ENCODE assay signal across 11 cellular contexts in the genomic region with DNA sequence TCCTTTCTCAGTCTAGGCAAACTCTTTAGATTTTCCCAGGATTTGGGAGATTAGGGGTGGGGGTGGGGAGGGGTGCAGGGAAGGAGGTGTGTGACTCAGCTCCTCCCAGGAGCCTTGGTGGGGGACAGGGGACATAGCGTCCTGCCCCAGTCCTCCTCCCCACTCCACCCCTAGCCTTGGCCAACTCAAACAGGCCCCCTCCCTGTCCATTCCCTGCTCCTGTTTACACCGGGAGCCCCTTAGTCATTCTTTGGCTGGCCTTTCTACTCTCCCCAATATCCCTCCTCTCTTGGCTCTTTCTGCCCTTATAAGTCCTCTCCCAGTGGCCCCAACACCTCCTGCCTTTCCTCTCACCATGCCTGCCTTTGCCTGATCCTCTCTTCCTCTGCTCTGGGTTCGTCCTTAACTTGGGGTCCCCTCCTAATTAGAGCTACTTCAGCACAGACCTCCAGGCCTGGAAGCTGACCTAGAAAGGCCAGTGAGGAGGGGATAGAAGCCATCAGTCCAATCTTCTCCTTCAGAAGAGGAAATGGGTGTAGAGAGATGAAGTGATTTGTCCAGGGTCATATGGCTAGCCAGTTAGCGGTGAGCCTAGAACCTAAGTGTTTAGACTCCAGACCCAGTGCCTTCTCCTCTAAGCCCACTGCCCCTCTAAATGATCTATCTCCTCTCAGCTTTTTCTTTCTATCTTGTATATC. TPM values are rescaled to one million over a fixed set of nuclear protein-coding genes. Genes with fewer than 3 reads are reported as not detected.
DNase-seq lines count a peak whose midpoint lies in the region; ATAC-seq and TF ChIP-seq lines count a peak whose summit lies in the region.
"Had no signal": no experiment of that assay in that cellular context is flagged by ENCODE, and none has a peak within 500 bp of the region (broad histone marks: within the 10 kb centered on the region; RNA-seq: fewer than 3 reads in every experiment).

No MANE protein-coding gene starts in this region.

- no peak overlapping the region for H2AFZ ChIP-seq in PC-3 (ENCODE audit: low read length)
- peak overlapping the region; percentile 52 for H2AFZ ChIP-seq in osteoblast (ENCODE audit: low read length)

- CTCF ChIA-PET in PC-3 (lab: Charles Lee): no interaction called here

- no peak for TF ChIP-seq CTCF in PC-3 (conservative IDR thresholded peaks at IDR 0.05; ENCODE audit: low read depth, low read length)
- TF ChIP-seq CTCF in fibroblast of pulmonary artery (IDR thresholded peaks at IDR 0.05; ENCODE audit: low read length, missing control alignments): no peak
- TF ChIP-seq CTCF in osteoblast (IDR thresholded peaks at IDR 0.05; ENCODE audit: extremely low read depth, low read depth, low read length): no peak

- no peaks in the 10 kb centered on the region for H3K27me3 ChIP-seq in BLaER1 treated with 17β-estradiol and CSF1 and Interleukin-3, amounts not matched to agents 10 nM and 100 nM
- H3K27me3 ChIP-seq in PC-3 (ENCODE audit: low read length) (no peaks in the 10 kb centered on the region), osteoblast (ENCODE audit: insufficient read depth, low read length) (no peaks in the 10 kb centered on the region)

- intact Hi-C loops in PC-3 (cut with micrococcal nuclease): no loop called here

- POLR2A ChIA-PET in PC-3 (lab: Charles Lee; ENCODE audit: unreplicated experiment): no interaction called here

- no peaks in the 10 kb centered on the region for H3K36me3 ChIP-seq in BLaER1 treated with 17β-estradiol and CSF1 and Interleukin-3, amounts not matched to agents 10 nM and 100 nM
- H3K36me3 ChIP-seq in PC-3 (ENCODE audit: low read depth, low read length) (no peaks in the 10 kb centered on the region), osteoblast (ENCODE audit: insufficient read depth, low read length) (no peaks in the 10 kb centered on the region)

- H3K79me2 ChIP-seq in PC-3 (ENCODE audit: low read length) (peaks cover 24% of the 10 kb centered on the region), osteoblast (ENCODE audit: insufficient read depth, low read length) (peaks cover 36% of the 10 kb centered on the region)

- no peak overlapping the region for H3K4me3 ChIP-seq in BLaER1 treated with 17β-estradiol and CSF1 and Interleukin-3, amounts not matched to agents 10 nM and 100 nM
- H3K4me3 ChIP-seq in PC-3 (ENCODE audit: low read length) (no peak overlapping the region), fibroblast of pulmonary artery (replicated peaks; ENCODE audit: low read depth, low read length) (no peak overlapping the region), osteoblast (ENCODE audit: insufficient read depth, low read length) (no peak overlapping the region)

- no TSS peak for BruUV-seq in PC-3 (replicated peaks; lab: Mats Ljungman, UMichigan)

- H3K9me2 ChIP-seq in PC-3 (replicated peaks; ENCODE audit: low read length): no peaks in the 10 kb centered on the region

- DNase-seq in PC-3: no peak
- peak; percentile 51 for DNase-seq in fibroblast of pulmonary artery (ENCODE audit: low read depth)
- peak; percentile 94 for DNase-seq in osteoblast (ENCODE audit: insufficient read length, low spot score, missing footprints)
- DNase-seq in NCI-H1694 treated with DMSO at 0.1 percent for 48 hours (lab: John Stamatoyannopoulos, UW): no peak
- DNase-seq in activated effector memory CD4-positive, alpha-beta T cell treated with anti-CD3 and anti-CD28 coated beads, Interleukin-2, amount 50 U/mL, for 16 hours: no peak
- no peak for DNase-seq in SK-N-DZ (ENCODE audit: low spot score)
- DNase-seq in COLO829 (ENCODE audit: low spot score): no peak
- DNase-seq: DMS 273 treated with DMSO at 0.1 percent for 48 hours, Karpas-422 had no signal

- no peaks in the 10 kb centered on the region for H3K9me3 ChIP-seq in BLaER1 treated with 17β-estradiol and CSF1 and Interleukin-3, amounts not matched to agents 10 nM and 100 nM (replicated peaks in 1 of 11)
- no peaks in the 10 kb centered on the region for H3K9me3 ChIP-seq in PC-3 (ENCODE audit: low read length)
- no peaks in the 10 kb centered on the region for H3K9me3 ChIP-seq in osteoblast (ENCODE audit: low read depth, low read length)

- H3K9ac ChIP-seq in BLaER1 treated with 17β-estradiol and CSF1 and Interleukin-3, amounts not matched to agents 10 nM and 100 nM: peak overlapping the region in 3 of 11 experiments; percentile 92 to 96 (median 94); a peak in 5 of 22 replicates
- no peak overlapping the region for H3K9ac ChIP-seq in PC-3 (ENCODE audit: low read length)

- H3K4me1 ChIP-seq in BLaER1 treated with 17β-estradiol and CSF1 and Interleukin-3, amounts not matched to agents 10 nM and 100 nM: peaks cover 48 to 74% (median 66%) of the 10 kb centered on the region in 10 experiments
- H3K4me1 ChIP-seq in PC-3 (ENCODE audit: insufficient read depth, low read length): peaks cover 57% of the 10 kb centered on the region
- H3K4me1 ChIP-seq in osteoblast (ENCODE audit: insufficient read depth, low read length): peaks cover 64% of the 10 kb centered on the region

- peaks cover 0 to 9% (median 8%) of the 10 kb centered on the region in 11 experiments; a peak in 15 of 22 replicates for H4K20me1 ChIP-seq in BLaER1 treated with 17β-estradiol and CSF1 and Interleukin-3, amounts not matched to agents 10 nM and 100 nM
- H4K20me1 ChIP-seq in PC-3 (ENCODE audit: low read length): no peaks in the 10 kb centered on the region
- peaks cover 9% of the 10 kb centered on the region for H4K20me1 ChIP-seq in osteoblast (ENCODE audit: insufficient read depth, low read length)

- no peaks in the 10 kb centered on the region for H3F3A ChIP-seq in PC-3 (ENCODE audit: low read length, unreplicated experiment)

- peak overlapping the region; percentile 92 to 100 (median 99) for H3K4me2 ChIP-seq in BLaER1 treated with 17β-estradiol and CSF1 and Interleukin-3, amounts not matched to agents 10 nM and 100 nM
- H3K4me2 ChIP-seq in PC-3 (ENCODE audit: low read length) (no peak overlapping the region), osteoblast (ENCODE audit: insufficient read depth, low read length) (peak overlapping the region; percentile 85)

- ATAC-seq in PC-3: no peak

- peak overlapping the region; percentile 1 to 93 (median 84); a peak in 14 of 22 replicates for H3K27ac ChIP-seq in BLaER1 treated with 17β-estradiol and CSF1 and Interleukin-3, amounts not matched to agents 10 nM and 100 nM
- H3K27ac ChIP-seq in PC-3 (ENCODE audit: low read length) (peak overlapping the region; percentile 12; the same call in 1 of the 2 replicates), osteoblast (ENCODE audit: low read depth, low read length) (peak overlapping the region; percentile 90)

RNA-seq across cellular contexts. Expression of a gene that starts 2.3 kb away (rescaled TPM):
- total RNA-seq in PC-3 (2014; rRNA removed): 35.9 and 38.2 TPM in 2 replicates
- total RNA-seq in osteoblast: 336 and 401 TPM in 2 replicates
- polyA plus RNA-seq in SK-N-DZ (2014; cell fraction: cytosol; rRNA removed): 0.05 TPM in 1 of 2 replicates, not detected in the other
- 0.05 and 0.12 TPM in 2 replicates for polyA plus RNA-seq in SK-N-DZ (2014; cell fraction: nucleus; rRNA removed)

RNA-seq across cellular contexts. Expression of a gene that starts 36.8 kb away (rescaled TPM):
- total RNA-seq in PC-3 (2014; rRNA removed) (1.8 and 5.0 TPM in 2 replicates), osteoblast (0.72 and 0.88 TPM in 2 replicates)
- polyA plus RNA-seq in SK-N-DZ (2014; cell fraction: cytosol; rRNA removed): 19.5 and 30.2 TPM in 2 replicates
- 7.6 and 21.2 TPM in 2 replicates for polyA plus RNA-seq in SK-N-DZ (2014; cell fraction: nucleus; rRNA removed)

RNA-seq across cellular contexts. Expression of a gene that starts 52.1 kb away (rescaled TPM):
- total RNA-seq in PC-3 (2014; rRNA removed) (not detected in 2 replicates), osteoblast (not detected in 2 replicates)
- 182 and 238 TPM in 2 replicates for polyA plus RNA-seq in SK-N-DZ (2014; cell fraction: cytosol; rRNA removed)
- 127 and 151 TPM in 2 replicates for polyA plus RNA-seq in SK-N-DZ (2014; cell fraction: nucleus; rRNA removed)
- total RNA-seq: dermis microvascular lymphatic vessel endothelial cell had no signal

RNA-seq across cellular contexts. Expression of a gene that starts 57.0 kb away (rescaled TPM):
- not detected in 2 replicates for total RNA-seq in PC-3 (2014; rRNA removed)
- total RNA-seq in osteoblast: 0.36 TPM in 1 of 2 replicates, not detected in the other
- not detected in 2 replicates for polyA plus RNA-seq in SK-N-DZ (2014; cell fraction: cytosol; rRNA removed)
- polyA plus RNA-seq in SK-N-DZ (2014; cell fraction: nucleus; rRNA removed): not detected in 2 replicates
- total RNA-seq: dermis microvascular lymphatic vessel endothelial cell had no signal

Comparison
In these comparisons a context has a peak if more than half of its experiments do, and no peak if none do; other contexts are left out.
1. H3K27ac ChIP-seq: peak in every context shown above with its lines; median percentile 90 in osteoblast; 84 in BLaER1 treated with 17β-estradiol and CSF1 and Interleukin-3, amounts not matched to agents 10 nM and 100 nM; 12 in PC-3.
2. DNase-seq: peak in fibroblast of pulmonary artery (single experiment) and osteoblast (single experiment); none in PC-3 (single experiment), NCI-H1694 treated with DMSO at 0.1 percent for 48 hours (single experiment), activated effector memory CD4-positive, alpha-beta T cell treated with anti-CD3 and anti-CD28 coated beads, Interleukin-2, amount 50 U/mL, for 16 hours (single experiment), SK-N-DZ (single experiment) and COLO829 (single experiment).